ENCODE assay signal across 13 cellular contexts in genomic region chr19:45766293-45766918, GRCh38. TPM values are rescaled to one million over a fixed set of nuclear protein-coding genes. Genes with fewer than 3 reads are reported as not detected.
DNase-seq lines count a peak whose midpoint lies in the region; ATAC-seq, FAIRE-seq and TF ChIP-seq lines count a peak whose summit lies in the region.
"Had no signal": no experiment of that assay in that cellular context is flagged by ENCODE, and none has a peak within 500 bp of the region (broad histone marks: within the 10 kb centered on the region; RNA-seq: fewer than 3 reads in every experiment).

No MANE protein-coding gene starts in this region.

- CTCF ChIA-PET in A549 (lab: Yijun Ruan, JAX) = interaction anchor here (0.8 to 74.3 kb wide), 9 partner anchors 10 to 176 kb away, joined by 3 to 2204 read pairs (median 24); partner anchors contain the start of genes DMPK, DMWD, FBXO46 and QPCTL

- TF ChIP-seq EP300 in A549 (IDR thresholded peaks at IDR 0.05) = no peak

- H3K27ac ChIP-seq in A549 (peak overlapping the region; percentile 93 to 99; a peak in 4 of 6 replicates), SJCRH30 (no peak overlapping the region), osteoblast (ENCODE audit: low read depth, low read length) (peak overlapping the region; percentile 79)

- ATAC-seq in A549 (no peak), GM18505 (IDR thresholded peaks at IDR 0.05; ENCODE audit: unreplicated experiment) (no peak)

- H3K36me3 ChIP-seq in SJCRH30 (no peaks in the 10 kb centered on the region; the same call in 1 of the 2 replicates), osteoblast (ENCODE audit: insufficient read depth, low read length) (peaks cover 3% of the 10 kb centered on the region)

- no peak for TF ChIP-seq POLR2A in A549 (IDR thresholded peaks at IDR 0.05; ENCODE audit: low read length)
- TF ChIP-seq POLR2A in erythroblast (IDR thresholded peaks at IDR 0.05; ENCODE audit: low read length) = no peak
- TF ChIP-seq POLR2A in GM18505 (IDR thresholded peaks at IDR 0.05; ENCODE audit: borderline replicate concordance, extremely low read depth, insufficient read depth, insufficient read length) = no peak

- H3K4me1 ChIP-seq in A549 (peaks cover 18% of the 10 kb centered on the region), SJCRH30 (peaks cover 22% of the 10 kb centered on the region), osteoblast (ENCODE audit: insufficient read depth, low read length) (peaks cover 23% of the 10 kb centered on the region)

- peaks cover 8% of the 10 kb centered on the region for H3K79me2 ChIP-seq in osteoblast (ENCODE audit: insufficient read depth, low read length)

- TF ChIP-seq RAD21 in A549 (conservative IDR thresholded peaks at IDR 0.05 in 1 of 2, IDR thresholded peaks at IDR 0.05 in 1 of 2) = no peak

- no peaks in the 10 kb centered on the region for H3K9me3 ChIP-seq in A549
- no peaks in the 10 kb centered on the region for H3K9me3 ChIP-seq in SJCRH30 (replicated peaks)
- no peaks in the 10 kb centered on the region for H3K9me3 ChIP-seq in osteoblast (ENCODE audit: low read depth, low read length)

- peak overlapping the region; percentile 78; the same call in 2 of the 3 replicates for H3K4me3 ChIP-seq in A549
- peak overlapping the region; percentile 64 for H3K4me3 ChIP-seq in SJCRH30
- H3K4me3 ChIP-seq in fibroblast of mammary gland (ENCODE audit: control insufficient read depth, low read depth, low read length) = peak overlapping the region; percentile 73
- H3K4me3 ChIP-seq in osteoblast (ENCODE audit: insufficient read depth, low read length) = peak overlapping the region; percentile 76

- H3K4me2 ChIP-seq in A549 (peak overlapping the region; percentile 84), osteoblast (ENCODE audit: insufficient read depth, low read length) (peak overlapping the region; percentile 96)

- 95% methylated on average over 13 of the region's 19 CpGs for WGBS in A549 (ENCODE audit: missing lambda C conversion rate)

- FAIRE-seq in A549 (lab: Jason Lieb, UNC) = no peak
- FAIRE-seq: GM12892 had no signal

- POLR2A ChIA-PET in A549 (lab: Yijun Ruan, JAX) = interaction anchor here (1.1 to 4.5 kb wide), 2 partner anchors 49 to 74 kb away, joined by 3 to 68 read pairs; partner anchors contain the start of genes QPCTL and SNRPD2

- H2AFZ ChIP-seq in osteoblast (ENCODE audit: low read length) = no peak overlapping the region

- H4K20me1 ChIP-seq in osteoblast (ENCODE audit: insufficient read depth, low read length) = peaks cover 6% of the 10 kb centered on the region

- H3K27me3 ChIP-seq in SJCRH30 = peaks cover 10% of the 10 kb centered on the region
- no peaks in the 10 kb centered on the region for H3K27me3 ChIP-seq in osteoblast (ENCODE audit: insufficient read depth, low read length)

- no peak for DNase-seq in A549 (ENCODE audit: low read depth in 1 of 2, low spot score in 1 of 2)
- DNase-seq in SJCRH30 = no peak
- no peak for DNase-seq in fibroblast of mammary gland (ENCODE audit: low read depth)
- DNase-seq in osteoblast (ENCODE audit: insufficient read length, low spot score, missing footprints) = no peak
- DNase-seq in erythroblast (lab: John Stamatoyannopoulos, UW) = no peak
- no peak for DNase-seq in NCI-H524 treated with DMSO at 0.1 percent for 48 hours (lab: John Stamatoyannopoulos, UW)
- DNase-seq in mesenteric fat pad (ENCODE audit: low spot score) = no peak
- DNase-seq: activated CD8-positive, alpha-beta memory T cell treated with anti-CD3 and anti-CD28 coated beads, Interleukin-2, amount 50 U/mL, for 48 hours; effector CD4-positive, alpha-beta T cell; SW 1271 had no signal

- no peak for TF ChIP-seq CTCF in A549 (IDR thresholded peaks at IDR 0.05)
- TF ChIP-seq CTCF in fibroblast of mammary gland (conservative IDR thresholded peaks at IDR 0.05; ENCODE audit: control insufficient read depth, insufficient read depth, low read depth, low read length) = no peak
- no peak for TF ChIP-seq CTCF in osteoblast (IDR thresholded peaks at IDR 0.05; ENCODE audit: extremely low read depth, low read depth, low read length)

TF ChIP-seq in A549, 52 proteins besides CTCF, POLR2A, EP300 and RAD21:
- TF ChIP-seq JUN (IDR thresholded peaks at IDR 0.05) (0 out of 5 replicates have a peak, but pooled peaks of 1 of the 2 experiments have one; percentile 25), PHF8 (IDR thresholded peaks at IDR 0.05; ENCODE audit: borderline replicate concordance, low read depth) (no peak)

RNA-seq across cellular contexts. Expression of gene SIX5, which starts 2.6 kb away (rescaled TPM):
- polyA plus RNA-seq in A549 (2011; rRNA removed) (8.9 and 10.0 TPM in 2 replicates), A549 (2017; fragmentation: RNase III; extraction: RNeasy Plus Mini Kit Qiagen cat#74134 plus additional on column Dnase treatment) (19.6 to 24.7 TPM (median 24.7 TPM) in 3 replicates)
- 19.5 and 28.5 TPM in 2 replicates for polyA plus RNA-seq in A549 (2012; cell fraction: cytosol; rRNA removed)
- 52.4 and 77.1 TPM in 2 replicates for polyA plus RNA-seq in A549 (2012; cell fraction: nucleus; rRNA removed)
- 7.9 and 11.3 TPM in 2 replicates for polyA minus RNA-seq in A549 (2011; rRNA and poly(A)+ RNA removed)
- total RNA-seq in SJCRH30 (2014; rRNA removed; shearing (Covaris generic)) = 6.0 and 6.6 TPM in 2 replicates
- total RNA-seq in osteoblast (11.6 and 11.8 TPM in 2 replicates), mesenteric fat pad (18.0 TPM)

RNA-seq across cellular contexts. Expression of gene DMPK, which starts 15.9 kb away (rescaled TPM):
- polyA plus RNA-seq in A549 (2011; rRNA removed) = 12.5 and 21.6 TPM in 2 replicates
- 43.1 and 57.9 TPM in 2 replicates for polyA plus RNA-seq in A549 (2012; cell fraction: cytosol; rRNA removed)
- 286 and 295 TPM in 2 replicates for polyA plus RNA-seq in A549 (2012; cell fraction: nucleus; rRNA removed)
- polyA plus RNA-seq in A549 (2017; fragmentation: RNase III; extraction: RNeasy Plus Mini Kit Qiagen cat#74134 plus additional on column Dnase treatment) = 46.3 to 57.5 TPM (median 56.6 TPM) in 3 replicates
- 8.8 and 9.1 TPM in 2 replicates for polyA minus RNA-seq in A549 (2011; rRNA and poly(A)+ RNA removed)
- 79.8 and 84.2 TPM in 2 replicates for total RNA-seq in SJCRH30 (2014; rRNA removed; shearing (Covaris generic))
- 26.8 and 30.4 TPM in 2 replicates for total RNA-seq in osteoblast
- total RNA-seq in mesenteric fat pad = 37.5 TPM

RNA-seq across cellular contexts. Expression of gene DMWD, which starts 26.2 kb away (rescaled TPM):
- polyA plus RNA-seq in A549 (2011; rRNA removed) = 17.1 and 17.5 TPM in 2 replicates
- polyA plus RNA-seq in A549 (2012; cell fraction: cytosol; rRNA removed) = 28.8 and 39.5 TPM in 2 replicates
- 74.3 and 105 TPM in 2 replicates for polyA plus RNA-seq in A549 (2012; cell fraction: nucleus; rRNA removed)
- polyA plus RNA-seq in A549 (2017; fragmentation: RNase III; extraction: RNeasy Plus Mini Kit Qiagen cat#74134 plus additional on column Dnase treatment) = 29.9 to 31.3 TPM (median 29.9 TPM) in 3 replicates
- 34.6 and 43.7 TPM in 2 replicates for polyA minus RNA-seq in A549 (2011; rRNA and poly(A)+ RNA removed)
- total RNA-seq in SJCRH30 (2014; rRNA removed; shearing (Covaris generic)) = 43.5 and 52.9 TPM in 2 replicates
- 48.5 and 49.2 TPM in 2 replicates for total RNA-seq in osteoblast
- 57.2 TPM for total RNA-seq in mesenteric fat pad

RNA-seq across cellular contexts. Expression of gene MEIOSIN, which starts 33.2 kb away (rescaled TPM):
- polyA plus RNA-seq in A549 (2011; rRNA removed) (0.05 TPM in 1 of 2 replicates, not detected in the other), A549 (2017; fragmentation: RNase III; extraction: RNeasy Plus Mini Kit Qiagen cat#74134 plus additional on column Dnase treatment) (0.04 TPM in 1 of 3 replicates, not detected in the others)
- polyA plus RNA-seq in A549 (2012; cell fraction: cytosol; rRNA removed) = 0.09 and 0.10 TPM in 2 replicates
- 0.06 and 0.16 TPM in 2 replicates for polyA plus RNA-seq in A549 (2012; cell fraction: nucleus; rRNA removed)
- not detected in 2 replicates for polyA minus RNA-seq in A549 (2011; rRNA and poly(A)+ RNA removed)
- total RNA-seq in SJCRH30 (2014; rRNA removed; shearing (Covaris generic)) = 0.08 TPM in 1 of 2 replicates, not detected in the other
- total RNA-seq in osteoblast (not detected in 2 replicates), mesenteric fat pad (not detected)
- total RNA-seq: myocyte had no signal

RNA-seq across cellular contexts. Expression of gene FBXO46, which starts 35.7 kb away (rescaled TPM):
- polyA plus RNA-seq in A549 (2011; rRNA removed) (4.9 and 6.9 TPM in 2 replicates), A549 (2017; fragmentation: RNase III; extraction: RNeasy Plus Mini Kit Qiagen cat#74134 plus additional on column Dnase treatment) (10.9 to 12.7 TPM (median 11.5 TPM) in 3 replicates)
- polyA plus RNA-seq in A549 (2012; cell fraction: cytosol; rRNA removed) = 10.4 and 14.6 TPM in 2 replicates
- polyA plus RNA-seq in A549 (2012; cell fraction: nucleus; rRNA removed) = 42.9 and 66.6 TPM in 2 replicates
- 3.2 and 5.2 TPM in 2 replicates for polyA minus RNA-seq in A549 (2011; rRNA and poly(A)+ RNA removed)
- 9.3 and 10.8 TPM in 2 replicates for total RNA-seq in SJCRH30 (2014; rRNA removed; shearing (Covaris generic))
- total RNA-seq in osteoblast (8.0 and 9.0 TPM in 2 replicates), mesenteric fat pad (12.8 TPM)
